In the genomic region with DNA sequence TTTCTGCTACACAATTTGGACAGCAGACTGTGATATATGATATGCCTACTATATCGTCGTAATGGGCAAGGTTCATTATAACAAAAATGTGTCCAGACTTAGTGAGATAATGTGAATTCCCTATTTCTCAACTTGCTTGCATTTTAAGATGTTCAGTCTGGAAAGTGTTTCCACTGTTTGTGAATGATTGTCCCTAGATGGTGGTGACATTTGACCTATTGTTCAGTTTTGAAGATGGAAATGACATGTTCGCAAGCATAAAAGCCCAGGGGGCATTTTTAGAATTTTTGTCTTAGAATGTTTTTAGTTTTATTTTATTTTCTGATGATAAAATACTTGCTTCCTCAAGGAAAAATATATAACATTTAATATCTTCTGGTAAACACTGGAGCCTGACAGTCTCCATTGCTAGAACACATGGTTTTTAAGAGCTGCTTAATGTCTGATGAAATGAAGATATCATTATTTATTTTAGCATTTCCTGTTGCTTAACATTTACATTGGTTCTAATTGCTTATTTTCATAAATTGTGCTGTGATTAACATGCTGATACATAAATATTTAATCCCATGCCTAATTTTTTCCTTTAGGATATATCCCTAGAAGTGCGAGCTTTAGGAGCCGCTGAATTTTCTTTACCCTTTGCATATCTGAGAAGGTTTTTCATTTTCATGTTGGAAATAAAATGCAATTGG, we compare ENCODE assay signal across 13 cellular contexts. TPM values are rescaled to one million over a fixed set of nuclear protein-coding genes. Genes with fewer than 3 reads are reported as not detected.
DNase-seq lines count a peak whose midpoint lies in the region; ATAC-seq and TF ChIP-seq lines count a peak whose summit lies in the region.
"Had no signal": no experiment of that assay in that cellular context is flagged by ENCODE, and none has a peak within 500 bp of the region (broad histone marks: within the 10 kb centered on the region; RNA-seq: fewer than 3 reads in every experiment).

No MANE protein-coding gene starts in this region.

- no peaks in the 10 kb centered on the region for H3K9me3 Mint-ChIP-seq in activated CD4-positive, alpha-beta T cell treated with anti-CD3 and anti-CD28 coated beads, Interleukin-2, amount 10 ng/mL, durations not matched to agents 24 days and 14 days
- H3K9me3 Mint-ChIP-seq: H9, naive B cell had no signal

- DNase-seq in adipocyte (ENCODE audit: low read depth) (peak; percentile 54), esophagus squamous epithelium (lab: John Stamatoyannopoulos, UW) (no peak), thyroid gland (no peak), GM20000 (ENCODE audit: low spot score) (no peak)
- DNase-seq in activated CD4-positive, alpha-beta T cell treated with anti-CD3 and anti-CD28 coated beads, Interleukin-2, amount 10 ng/mL, durations not matched to agents 24 days and 14 days: no peak
- DNase-seq: activated CD4-positive, alpha-beta T cell treated with anti-CD3 and anti-CD28 coated beads for 4 hours; Calu3; H9; naive B cell; NCI-H1694 had no signal

- H3K4me3 ChIP-seq in adipocyte (ENCODE audit: low read length) (peak overlapping the region; percentile 65), esophagus squamous epithelium (peak overlapping the region in 1 of 4 donors; percentile 12), mesodermal cell (ENCODE audit: extremely low read depth, insufficient read depth, low read length, poor library complexity, severe bottlenecking) (no peak overlapping the region), thyroid gland (replicated peaks in 1 of 3) (no peak overlapping the region)

- H3K27ac ChIP-seq in esophagus squamous epithelium (peak overlapping the region; percentile 22 to 66 (median 58)), mesodermal cell (ENCODE audit: low read depth, low read length, severe bottlenecking) (peak overlapping the region; percentile 60), thyroid gland (peak overlapping the region; percentile 37 to 60 (median 47))

- intact Hi-C loops in esophagus squamous epithelium (cut with DNase I) (no loop called here), thyroid gland (cut with DNase I) (no loop called here)
- intact Hi-C loops in activated CD4-positive, alpha-beta T cell treated with anti-CD3 and anti-CD28 coated beads, Interleukin-2, amount 10 ng/mL, durations not matched to agents 24 days and 14 days (cut with micrococcal nuclease): no loop called here

- H3K4me1 Mint-ChIP-seq in activated CD4-positive, alpha-beta T cell treated with anti-CD3 and anti-CD28 coated beads, Interleukin-2, amount 10 ng/mL, durations not matched to agents 24 days and 14 days: peaks cover 3% of the 10 kb centered on the region

- no peaks in the 10 kb centered on the region for H3K27me3 Mint-ChIP-seq in activated CD4-positive, alpha-beta T cell treated with anti-CD3 and anti-CD28 coated beads, Interleukin-2, amount 10 ng/mL, durations not matched to agents 24 days and 14 days
- H3K27me3 Mint-ChIP-seq: naive B cell had no signal

- H3K27me3 ChIP-seq in adipocyte (replicated peaks; ENCODE audit: control insufficient read depth, insufficient read depth, low read length): no peaks in the 10 kb centered on the region
- H3K27me3 ChIP-seq in esophagus squamous epithelium: no peaks in the 10 kb centered on the region
- H3K27me3 ChIP-seq in thyroid gland: no peaks in the 10 kb centered on the region

- no peak for TF ChIP-seq CTCF in esophagus squamous epithelium (IDR thresholded peaks at IDR 0.05)
- TF ChIP-seq CTCF in thyroid gland (IDR thresholded peaks at IDR 0.05): no peak
- TF ChIP-seq CTCF in GM20000 (IDR thresholded peaks at IDR 0.05; ENCODE audit: extremely low read depth, missing control alignments): no peak

- H3K9ac ChIP-seq in adipocyte (ENCODE audit: low read length): peak overlapping the region; percentile 83

- no peak overlapping the region for H3K27ac Mint-ChIP-seq in activated CD4-positive, alpha-beta T cell treated with anti-CD3 and anti-CD28 coated beads, Interleukin-2, amount 10 ng/mL, durations not matched to agents 24 days and 14 days
- H3K27ac Mint-ChIP-seq: H9 had no signal

- no peak for ATAC-seq in GM21367 (IDR thresholded peaks at IDR 0.05; ENCODE audit: unreplicated experiment)
- no peak for ATAC-seq in HG02759 (IDR thresholded peaks at IDR 0.05; ENCODE audit: unreplicated experiment)

- H3K4me1 ChIP-seq in adipocyte (ENCODE audit: control insufficient read depth, insufficient read depth, low read length) (peaks cover 80% of the 10 kb centered on the region), esophagus squamous epithelium (peaks cover 0 to 78% (median 20%) of the 10 kb centered on the region in 3 donors), mesodermal cell (ENCODE audit: control insufficient read depth, insufficient read depth, low read length, poor library complexity, severe bottlenecking) (peaks cover 15% of the 10 kb centered on the region), thyroid gland (peaks cover 27 to 32% of the 10 kb centered on the region in 2 donors)

- no peak for TF ChIP-seq POLR2A in esophagus squamous epithelium (IDR thresholded peaks at IDR 0.05)
- no peak for TF ChIP-seq POLR2A in thyroid gland (IDR thresholded peaks at IDR 0.05)

- 51 to 52% methylated on average over 5 of the region's 5 CpGs for WGBS in esophagus squamous epithelium, 2 donors
- no CpG with 5 or more reads among the region's 5 CpGs for WGBS in mesodermal cell (ENCODE audit: insufficient coverage in 2 of 2), 2 experiments
- 71 to 82% methylated on average over 5 of the region's 5 CpGs for WGBS in thyroid gland, 2 donors

- no peak overlapping the region for H3K4me3 Mint-ChIP-seq in activated CD4-positive, alpha-beta T cell treated with anti-CD3 and anti-CD28 coated beads, Interleukin-2, amount 10 ng/mL, durations not matched to agents 24 days and 14 days
- H3K4me3 Mint-ChIP-seq: H9, naive B cell had no signal

- H3K36me3 Mint-ChIP-seq in activated CD4-positive, alpha-beta T cell treated with anti-CD3 and anti-CD28 coated beads, Interleukin-2, amount 10 ng/mL, durations not matched to agents 24 days and 14 days (ENCODE audit: low read depth): no peaks in the 10 kb centered on the region
- H3K36me3 Mint-ChIP-seq: naive B cell had no signal

- H3K36me3 ChIP-seq in adipocyte (ENCODE audit: control insufficient read depth, insufficient read depth, low read length, severe bottlenecking) (no peaks in the 10 kb centered on the region), esophagus squamous epithelium (no peaks in the 10 kb centered on the region), mesodermal cell (ENCODE audit: control insufficient read depth, insufficient read depth, low read length) (no peaks in the 10 kb centered on the region), thyroid gland (no peaks in the 10 kb centered on the region)

- H3K9me3 ChIP-seq in adipocyte (ENCODE audit: control insufficient read depth, low read length) (no peaks in the 10 kb centered on the region), esophagus squamous epithelium (no peaks in the 10 kb centered on the region), mesodermal cell (ENCODE audit: control insufficient read depth, low read length) (no peaks in the 10 kb centered on the region), thyroid gland (no peaks in the 10 kb centered on the region)

RNA-seq across cellular contexts. Expression of gene MBNL2, which starts 27.1 kb away (rescaled TPM):
- total RNA-seq in esophagus squamous epithelium (10 to 100 TPM; 18.3 to 58.7 (median 29.7) TPM), thyroid gland (10 to 100 TPM; 93.4 to 99.9 (median 98.3) TPM)
- 70.4 TPM for polyA plus RNA-seq in mesodermal cell (2013, experiment 1 of 2)
- polyA plus RNA-seq in mesodermal cell (2013, experiment 2 of 2): 64.7 TPM
- total RNA-seq in activated CD4-positive, alpha-beta T cell treated with anti-CD3 and anti-CD28 coated beads, Interleukin-2, amount 10 ng/mL, durations not matched to agents 24 days and 14 days: 22.0 and 24.5 TPM in 2 replicates
